In genomic region chr21:18369115-18369514, GRCh38 we compare ENCODE assay signal across 9 cellular contexts. TPM values are rescaled to one million over a fixed set of nuclear protein-coding genes. Genes with fewer than 3 reads are reported as not detected.
DNase-seq lines count a peak whose midpoint lies in the region; ATAC-seq and TF ChIP-seq lines count a peak whose summit lies in the region.
"Had no signal": no experiment of that assay in that cellular context is flagged by ENCODE, and none has a peak within 500 bp of the region (broad histone marks: within the 10 kb centered on the region; RNA-seq: fewer than 3 reads in every experiment).

No MANE protein-coding gene starts in this region.

- in situ Hi-C loops in astrocyte of the cerebellum (cut with HindIII; ENCODE audit: low sequenced_read_pairs) = no loop called here

- ATAC-seq in activated naive CD8-positive, alpha-beta T cell treated with anti-CD3 and anti-CD28 coated beads, Interleukin-2, amount 50 U/mL, for 24 hours = no peak
- ATAC-seq in HG03196 (IDR thresholded peaks at IDR 0.05; ENCODE audit: unreplicated experiment) = no peak

- no peaks in the 10 kb centered on the region for H3K36me3 Mint-ChIP-seq in activated naive CD8-positive, alpha-beta T cell treated with anti-CD3 and anti-CD28 coated beads, Interleukin-2, amount 50 U/mL, for 24 hours (ENCODE audit: low read depth)

- no peaks in the 10 kb centered on the region for H3K9me3 Mint-ChIP-seq in activated naive CD8-positive, alpha-beta T cell treated with anti-CD3 and anti-CD28 coated beads, Interleukin-2, amount 50 U/mL, for 24 hours

- TF ChIP-seq CTCF in astrocyte of the cerebellum (IDR thresholded peaks at IDR 0.05; ENCODE audit: low read depth, low read length, missing control alignments) = peak; percentile 62

- H3K4me1 Mint-ChIP-seq in activated naive CD8-positive, alpha-beta T cell treated with anti-CD3 and anti-CD28 coated beads, Interleukin-2, amount 50 U/mL, for 24 hours = peaks cover 2% of the 10 kb centered on the region

- no peak overlapping the region for H3K4me3 Mint-ChIP-seq in activated naive CD8-positive, alpha-beta T cell treated with anti-CD3 and anti-CD28 coated beads, Interleukin-2, amount 50 U/mL, for 24 hours

- DNase-seq in H4 (ENCODE audit: low spot score) (peak; percentile 42), NCI-H2171 (lab: John Stamatoyannopoulos, UW) (peak; percentile 6), astrocyte of the cerebellum (ENCODE audit: low read depth) (peak; percentile 26), midbrain (lab: John Stamatoyannopoulos, UW) (peak; percentile 9), cerebellum (ENCODE audit: low spot score) (no peak)
- no peak for DNase-seq in activated naive CD8-positive, alpha-beta T cell treated with anti-CD3 and anti-CD28 coated beads, Interleukin-2, amount 50 U/mL, for 24 hours
- DNase-seq in activated T-cell treated with anti-CD3 and anti-CD28 coated beads, Interleukin-2, amount 50 U/mL, for 1 hour = no peak

- no peak overlapping the region for H3K27ac Mint-ChIP-seq in activated naive CD8-positive, alpha-beta T cell treated with anti-CD3 and anti-CD28 coated beads, Interleukin-2, amount 50 U/mL, for 24 hours

- H3K4me3 ChIP-seq in astrocyte of the cerebellum (ENCODE audit: low read depth, low read length) = no peak overlapping the region
- H3K4me3 ChIP-seq: thoracic aorta had no signal

- H3K27me3 Mint-ChIP-seq in activated naive CD8-positive, alpha-beta T cell treated with anti-CD3 and anti-CD28 coated beads, Interleukin-2, amount 50 U/mL, for 24 hours = no peaks in the 10 kb centered on the region

RNA-seq across cellular contexts. Expression of gene TMPRSS15, which starts 34.5 kb away (rescaled TPM):
- 0.37 and 1.4 TPM in 2 replicates for total RNA-seq in H4 (2014; rRNA removed; shearing (Covaris generic))
- 0.18 TPM for total RNA-seq in cerebellum
- total RNA-seq: thoracic aorta had no signal

Comparison
In these comparisons a context has a peak if more than half of its experiments do, and no peak if none do; other contexts are left out.
1. DNase-seq: peak in H4 (single experiment), NCI-H2171 (single experiment), astrocyte of the cerebellum (single experiment) and midbrain (single experiment); none in activated naive CD8-positive, alpha-beta T cell treated with anti-CD3 and anti-CD28 coated beads, Interleukin-2, amount 50 U/mL, for 24 hours (single experiment), activated T-cell treated with anti-CD3 and anti-CD28 coated beads, Interleukin-2, amount 50 U/mL, for 1 hour (single experiment) and cerebellum (single experiment).